13 cellular contexts compared by ENCODE assay signal in genomic region chr7:8389898-8390642, GRCh38. TPM values are rescaled to one million over a fixed set of nuclear protein-coding genes. Genes with fewer than 3 reads are reported as not detected.
A peak's percentile ranks its signal among the peaks of the same experiment; 100 is the strongest.
DNase-seq lines count a peak whose midpoint lies in the region; ATAC-seq and TF ChIP-seq lines count a peak whose summit lies in the region.
"Had no signal": no experiment of that assay in that cellular context is flagged by ENCODE, and none has a peak within 500 bp of the region (broad histone marks: within the 10 kb centered on the region; RNA-seq: fewer than 3 reads in every experiment).

No MANE protein-coding gene starts in this region.

- H3K4me3 Mint-ChIP-seq in endodermal cell: peak overlapping the region; percentile 38
- H3K4me3 Mint-ChIP-seq: activated CD4-positive, alpha-beta memory T cell treated with anti-CD3 and anti-CD28 coated beads for 36 hours had no signal

- peaks cover 40% of the 10 kb centered on the region for H3K4me1 Mint-ChIP-seq in endodermal cell

- peak overlapping the region; percentile 36 for H2AFZ ChIP-seq in neuronal stem cell (ENCODE audit: low read length)

- no peak for ATAC-seq in GM18909 (IDR thresholded peaks at IDR 0.05; ENCODE audit: poor library complexity, unreplicated experiment)
- no peak for ATAC-seq in HG03520 (IDR thresholded peaks at IDR 0.05; ENCODE audit: unreplicated experiment)

- DNase-seq in ELR (ENCODE audit: low read depth) (peak; percentile 2), NCI-H2029 (lab: John Stamatoyannopoulos, UW) (peak; percentile 59), endodermal cell (peak; percentile 93), neuronal stem cell (ENCODE audit: low spot score) (peak; percentile 31), NCI-H446 (lab: John Stamatoyannopoulos, UW) (no peak)
- no peak for DNase-seq in activated CD4-positive, alpha-beta T cell treated with anti-CD3 and anti-CD28 coated beads, Interleukin-2, amount 50 U/mL, for 4 hours
- DNase-seq: activated CD4-positive, alpha-beta memory T cell treated with anti-CD3 and anti-CD28 coated beads for 36 hours; cerebellar nuclear complex; thyroid gland had no signal

- peaks cover 6% of the 10 kb centered on the region for H3K4me1 ChIP-seq in endodermal cell (ENCODE audit: control insufficient read depth, insufficient read depth, low read length)
- H3K4me1 ChIP-seq in neuronal stem cell (ENCODE audit: control insufficient read depth in 2 of 2, insufficient read depth in 1 of 2, low read depth in 1 of 2, low read length in 2 of 2): peaks cover 6 to 10% of the 10 kb centered on the region in 2 donors
- H3K4me1 ChIP-seq: thyroid gland had no signal

- H4K91ac ChIP-seq in neuronal stem cell (ENCODE audit: low read depth, low read length, poor library complexity): no peak overlapping the region

- H3K9ac ChIP-seq in endodermal cell (ENCODE audit: extremely low read depth, low read length, poor library complexity, severe bottlenecking) (no peak overlapping the region), neuronal stem cell (ENCODE audit: low read depth, low read length, poor library complexity) (no peak overlapping the region)

- no peak overlapping the region for H2BK120ac ChIP-seq in neuronal stem cell (ENCODE audit: low read depth, low read length)

- no peak overlapping the region for H3K27ac Mint-ChIP-seq in endodermal cell
- H3K27ac Mint-ChIP-seq: activated CD4-positive, alpha-beta memory T cell treated with anti-CD3 and anti-CD28 coated beads for 36 hours had no signal

- no peak overlapping the region for H3K4me2 ChIP-seq in neuronal stem cell (ENCODE audit: insufficient read depth, low read length, poor library complexity, severe bottlenecking)

- H4K8ac ChIP-seq in neuronal stem cell (ENCODE audit: low read depth, low read length): no peak overlapping the region

- H3K4me3 ChIP-seq in endodermal cell (ENCODE audit: low read length) (peak overlapping the region; percentile 56), neuronal stem cell (ENCODE audit: low read length in 2 of 2) (no peak overlapping the region)
- H3K4me3 ChIP-seq: thyroid gland had no signal

- no peak overlapping the region for H2BK15ac ChIP-seq in neuronal stem cell (ENCODE audit: low read length)

- no peaks in the 10 kb centered on the region for H3K9me3 ChIP-seq in endodermal cell (ENCODE audit: control insufficient read depth, low read length)
- no peaks in the 10 kb centered on the region for H3K9me3 ChIP-seq in neuronal stem cell (replicated peaks in 1 of 2; ENCODE audit: control insufficient read depth in 2 of 2, insufficient read depth in 1 of 2, low read depth in 1 of 2, low read length in 2 of 2)
- H3K9me3 ChIP-seq: thyroid gland had no signal

- WGBS in endodermal cell (ENCODE audit: insufficient coverage in 1 of 2, insufficient read length in 1 of 2), 2 experiments: 34 to 62% methylated on average over 5 to 10 of the region's 10 CpGs
- WGBS in neuronal stem cell (ENCODE audit: extremely low coverage in 2 of 2, insufficient read length in 2 of 2, insufficient replicate concordance in 1 of 2), 2 donors: no CpG with 5 or more reads among the region's 10 CpGs

- no peak overlapping the region for H3K23ac ChIP-seq in neuronal stem cell (ENCODE audit: low read depth, low read length, poor library complexity)

- H3K36me3 ChIP-seq in endodermal cell (ENCODE audit: control insufficient read depth, insufficient read depth, low read length) (no peaks in the 10 kb centered on the region), neuronal stem cell (replicated peaks in 1 of 2; ENCODE audit: control insufficient read depth in 2 of 2, insufficient read depth in 2 of 2, low read length in 2 of 2) (no peaks in the 10 kb centered on the region)
- H3K36me3 ChIP-seq: thyroid gland had no signal

- H3K14ac ChIP-seq in neuronal stem cell (ENCODE audit: low read length): no peak overlapping the region

- no peaks in the 10 kb centered on the region for H3K9me3 Mint-ChIP-seq in endodermal cell
- H3K9me3 Mint-ChIP-seq: activated CD4-positive, alpha-beta memory T cell treated with anti-CD3 and anti-CD28 coated beads for 36 hours had no signal

- H2AK5ac ChIP-seq in neuronal stem cell (ENCODE audit: low read depth, low read length): no peak overlapping the region

- H3K79me1 ChIP-seq in neuronal stem cell (ENCODE audit: low read depth, low read length): no peaks in the 10 kb centered on the region

- H3K4ac ChIP-seq in neuronal stem cell (ENCODE audit: low read length): no peak overlapping the region

- no peaks in the 10 kb centered on the region for H3K27me3 Mint-ChIP-seq in endodermal cell (ENCODE audit: insufficient read depth)

- TF ChIP-seq CTCF in endodermal cell (conservative IDR thresholded peaks at IDR 0.05): no peak

- no peak overlapping the region for H3K27ac ChIP-seq in endodermal cell (ENCODE audit: low read depth, low read length)
- no peak overlapping the region for H3K27ac ChIP-seq in neuronal stem cell (replicated peaks; ENCODE audit: low read length)
- H3K27ac ChIP-seq: thyroid gland had no signal

- H3K27me3 ChIP-seq in endodermal cell (ENCODE audit: control insufficient read depth, insufficient read depth, low read length, poor library complexity, severe bottlenecking) (peaks cover 5% of the 10 kb centered on the region), neuronal stem cell (ENCODE audit: control insufficient read depth in 3 of 3, insufficient read depth in 3 of 3, low read depth in 1 of 3, low read length in 3 of 3) (no peaks in the 10 kb centered on the region)
- H3K27me3 ChIP-seq: thyroid gland had no signal

- H3K18ac ChIP-seq in neuronal stem cell (ENCODE audit: low read length): no peak overlapping the region

- no peaks in the 10 kb centered on the region for H3K36me3 Mint-ChIP-seq in endodermal cell (ENCODE audit: low read depth)
- H3K36me3 Mint-ChIP-seq: activated CD4-positive, alpha-beta memory T cell treated with anti-CD3 and anti-CD28 coated beads for 36 hours had no signal

- no peak overlapping the region for H2BK12ac ChIP-seq in neuronal stem cell (ENCODE audit: low read length)

- H2BK5ac ChIP-seq in neuronal stem cell (ENCODE audit: low read length): no peak overlapping the region

RNA-seq across cellular contexts. Expression of gene NXPH1, which starts 43.3 kb away (rescaled TPM):
- under 1 TPM in 1 of 2 donors, not detected in 1; 0.24 TPM for total RNA-seq in endodermal cell
- 0.28 TPM for polyA plus RNA-seq in endodermal cell (2013, experiment 1 of 2)
- polyA plus RNA-seq in endodermal cell (2013, experiment 2 of 2): 0.17 TPM
- polyA plus RNA-seq in neuronal stem cell (2013, experiment 1 of 2): 0.01 TPM
- polyA plus RNA-seq in neuronal stem cell (2013, experiment 2 of 2): not detected
- total RNA-seq: activated CD4-positive, alpha-beta memory T cell treated with anti-CD3 and anti-CD28 coated beads for 36 hours; kidney epithelial cell; OCI-LY7; thyroid gland had no signal

Comparison
In these comparisons a context has a peak if more than half of its experiments do, and no peak if none do; other contexts are left out.
1. DNase-seq: peak in ELR (single experiment), NCI-H2029 (single experiment), endodermal cell (single experiment) and neuronal stem cell (single experiment); none in activated CD4-positive, alpha-beta T cell treated with anti-CD3 and anti-CD28 coated beads, Interleukin-2, amount 50 U/mL, for 4 hours (0 of 2) and NCI-H446 (0 of 2).